In genomic region chr5:175170899-175171298, GRCh38 we compare ENCODE assay signal across 28 cellular contexts.
"Had no signal": no experiment of that assay in that cellular context is flagged by ENCODE, and none has a peak within 500 bp of the region (broad histone marks: within the 10 kb centered on the region; RNA-seq: fewer than 3 reads in every experiment).

No MANE protein-coding gene starts in this region.

- H3K9me3 ChIP-seq: colonic mucosa, esophagus squamous epithelium, gastrocnemius medialis, gastroesophageal sphincter, heart left ventricle, heart right ventricle had no signal

- H3K27me3 ChIP-seq: colonic mucosa, foreskin keratinocyte, gastrocnemius medialis had no signal

- H3K4me3 Mint-ChIP-seq: dendritic cell treated with granulocyte-macrophage colony-stimulating factor and Interleukin-4, amounts not matched to agents 40 ng/mL and 50 ng/mL, for 4 days; effector memory CD8-positive, alpha-beta T cell; endodermal cell had no signal

- H3K4me1 Mint-ChIP-seq: endodermal cell had no signal

- FAIRE-seq: colon, endometrium, endothelial cell of umbilical vein, frontal cortex had no signal

- H3K4me3 ChIP-seq: colonic mucosa, coronary artery, dorsolateral prefrontal cortex, esophagus squamous epithelium, gastrocnemius medialis, gastroesophageal sphincter, heart left ventricle, heart right ventricle had no signal

- H3K27me3 Mint-ChIP-seq: dendritic cell treated with granulocyte-macrophage colony-stimulating factor and Interleukin-4, amounts not matched to agents 40 ng/mL and 50 ng/mL, for 4 days had no signal

- H3K9me3 Mint-ChIP-seq: dendritic cell treated with granulocyte-macrophage colony-stimulating factor and Interleukin-4, amounts not matched to agents 40 ng/mL and 50 ng/mL, for 4 days; effector memory CD8-positive, alpha-beta T cell; endodermal cell had no signal

- DNase-seq: colonic mucosa; cortex of kidney; dermis blood vessel endothelial cell; dorsolateral prefrontal cortex; effector CD4-positive, alpha-beta T cell; effector CD8-positive, alpha-beta T cell; effector memory CD4-positive, alpha-beta T cell; effector memory CD8-positive, alpha-beta T cell; endodermal cell; erythroblast; esophagus squamous epithelium; foreskin fibroblast; foreskin keratinocyte; foreskin melanocyte; gastrocnemius medialis; glutamatergic neuron; head of caudate nucleus; heart left ventricle; heart right ventricle had no signal

- ATAC-seq: effector memory CD8-positive, alpha-beta T cell; esophagus mucosa; foreskin keratinocyte; gastrocnemius medialis; gastroesophageal sphincter; heart left ventricle; heart right ventricle had no signal

- H3K27ac ChIP-seq: colonic mucosa, coronary artery, dorsolateral prefrontal cortex, epithelial cell of prostate, esophagus squamous epithelium, foreskin keratinocyte, gastrocnemius medialis, gastroesophageal sphincter, heart left ventricle, heart right ventricle had no signal

- H3K36me3 ChIP-seq: colonic mucosa, esophagus squamous epithelium, gastrocnemius medialis, gastroesophageal sphincter, heart left ventricle, heart right ventricle had no signal

- H3K27ac Mint-ChIP-seq: dendritic cell treated with granulocyte-macrophage colony-stimulating factor and Interleukin-4, amounts not matched to agents 40 ng/mL and 50 ng/mL, for 4 days; effector memory CD8-positive, alpha-beta T cell; endodermal cell had no signal

- H3K4me1 ChIP-seq: colonic mucosa, esophagus squamous epithelium, foreskin keratinocyte, gastrocnemius medialis, gastroesophageal sphincter, heart left ventricle, heart right ventricle had no signal
